ENCODE assay signal across 17 cellular contexts in genomic region chr6:16619017-16619416, GRCh38.
DNase-seq lines count a peak whose midpoint lies in the region; ATAC-seq and TF ChIP-seq lines count a peak whose summit lies in the region.
"Had no signal": no experiment of that assay in that cellular context is flagged by ENCODE, and none has a peak within 500 bp of the region (broad histone marks: within the 10 kb centered on the region; RNA-seq: fewer than 3 reads in every experiment).

No MANE protein-coding gene starts in this region.

- H3K9me3 Mint-ChIP-seq in activated naive CD8-positive, alpha-beta T cell treated with anti-CD3 and anti-CD28 coated beads, Interleukin-2, amount 50 U/mL, for 24 hours = no peaks in the 10 kb centered on the region
- H3K9me3 Mint-ChIP-seq in activated naive CD8-positive, alpha-beta T cell treated with anti-CD3 and anti-CD28 coated beads for 36 hours = peaks cover 1% of the 10 kb centered on the region
- H3K9me3 Mint-ChIP-seq in T-cell = no peaks in the 10 kb centered on the region

- peaks cover 31% of the 10 kb centered on the region for H3K4me1 Mint-ChIP-seq in activated naive CD8-positive, alpha-beta T cell treated with anti-CD3 and anti-CD28 coated beads, Interleukin-2, amount 50 U/mL, for 24 hours
- H3K4me1 Mint-ChIP-seq in activated naive CD8-positive, alpha-beta T cell treated with anti-CD3 and anti-CD28 coated beads for 36 hours = peaks cover 6% of the 10 kb centered on the region
- peaks cover 28 to 56% (median 44%) of the 10 kb centered on the region in 3 donors for H3K4me1 Mint-ChIP-seq in T-cell

- H3K4me3 Mint-ChIP-seq in activated naive CD8-positive, alpha-beta T cell treated with anti-CD3 and anti-CD28 coated beads, Interleukin-2, amount 50 U/mL, for 24 hours = no peak overlapping the region
- no peak overlapping the region for H3K4me3 Mint-ChIP-seq in activated naive CD8-positive, alpha-beta T cell treated with anti-CD3 and anti-CD28 coated beads for 36 hours
- H3K4me3 Mint-ChIP-seq in T-cell = no peak overlapping the region
- H3K4me3 Mint-ChIP-seq: CD14-positive monocyte had no signal

- H3K27me3 Mint-ChIP-seq in activated naive CD8-positive, alpha-beta T cell treated with anti-CD3 and anti-CD28 coated beads, Interleukin-2, amount 50 U/mL, for 24 hours = no peaks in the 10 kb centered on the region
- no peaks in the 10 kb centered on the region for H3K27me3 Mint-ChIP-seq in activated naive CD8-positive, alpha-beta T cell treated with anti-CD3 and anti-CD28 coated beads for 36 hours
- H3K27me3 Mint-ChIP-seq in T-cell = no peaks in the 10 kb centered on the region

- no peak for DNase-seq in activated naive CD8-positive, alpha-beta T cell treated with anti-CD3 and anti-CD28 coated beads, Interleukin-2, amount 50 U/mL, for 24 hours
- DNase-seq in activated naive CD8-positive, alpha-beta T cell treated with anti-CD3 and anti-CD28 coated beads for 36 hours = no peak
- DNase-seq in T-cell (no peak), fibroblast of the aortic adventitia (ENCODE audit: low read depth) (peak; percentile 11), caudate nucleus (lab: John Stamatoyannopoulos, UW) (no peak)
- DNase-seq: DND-41, GDM1, HCEC 1CT, MV-4-11, NCI-H1436 treated with DMSO at 0.1 percent for 48 hours, NCI-H2081 treated with DMSO at 0.1 percent for 48 hours, NCI-H345, PC-9 had no signal

- H3K27ac Mint-ChIP-seq in activated naive CD8-positive, alpha-beta T cell treated with anti-CD3 and anti-CD28 coated beads, Interleukin-2, amount 50 U/mL, for 24 hours = peak overlapping the region; percentile 8
- H3K27ac Mint-ChIP-seq in activated naive CD8-positive, alpha-beta T cell treated with anti-CD3 and anti-CD28 coated beads for 36 hours = no peak overlapping the region
- peak overlapping the region; percentile 78 to 85 for H3K27ac Mint-ChIP-seq in T-cell
- H3K27ac Mint-ChIP-seq: CD14-positive monocyte had no signal

- no peak for TF ChIP-seq CTCF in fibroblast of the aortic adventitia (IDR thresholded peaks at IDR 0.05; ENCODE audit: insufficient read depth, low read length)

- CTCF ChIA-PET in T-cell (lab: Charles Lee) = no interaction called here

- POLR2A ChIA-PET in T-cell (lab: Charles Lee) = no interaction called here

- no peak overlapping the region for H3K4me3 ChIP-seq in fibroblast of the aortic adventitia (ENCODE audit: low read depth, low read length)
- H3K4me3 ChIP-seq: A549, PC-9 had no signal

- H3K27ac ChIP-seq in caudate nucleus (ENCODE audit: low read depth, low read length) = no peak overlapping the region
- H3K27ac ChIP-seq: A549, PC-9 had no signal

- ATAC-seq in activated naive CD8-positive, alpha-beta T cell treated with anti-CD3 and anti-CD28 coated beads, Interleukin-2, amount 50 U/mL, for 24 hours = no peak
- ATAC-seq in T-cell (replicated peaks in 1 of 4) = no peak
- no peak for ATAC-seq in HG02981 (IDR thresholded peaks at IDR 0.05; ENCODE audit: unreplicated experiment)
- no peak for ATAC-seq in GM21528 (IDR thresholded peaks at IDR 0.05; ENCODE audit: low FRiP score, unreplicated experiment)
- ATAC-seq: A549 had no signal

- peaks cover 10% of the 10 kb centered on the region for H3K36me3 Mint-ChIP-seq in activated naive CD8-positive, alpha-beta T cell treated with anti-CD3 and anti-CD28 coated beads, Interleukin-2, amount 50 U/mL, for 24 hours (ENCODE audit: low read depth)
- peaks cover 12% of the 10 kb centered on the region for H3K36me3 Mint-ChIP-seq in activated naive CD8-positive, alpha-beta T cell treated with anti-CD3 and anti-CD28 coated beads for 36 hours
- H3K36me3 Mint-ChIP-seq in T-cell = peaks cover 11% of the 10 kb centered on the region
